ENCODE assay signal across 9 cellular contexts in the genomic region with DNA sequence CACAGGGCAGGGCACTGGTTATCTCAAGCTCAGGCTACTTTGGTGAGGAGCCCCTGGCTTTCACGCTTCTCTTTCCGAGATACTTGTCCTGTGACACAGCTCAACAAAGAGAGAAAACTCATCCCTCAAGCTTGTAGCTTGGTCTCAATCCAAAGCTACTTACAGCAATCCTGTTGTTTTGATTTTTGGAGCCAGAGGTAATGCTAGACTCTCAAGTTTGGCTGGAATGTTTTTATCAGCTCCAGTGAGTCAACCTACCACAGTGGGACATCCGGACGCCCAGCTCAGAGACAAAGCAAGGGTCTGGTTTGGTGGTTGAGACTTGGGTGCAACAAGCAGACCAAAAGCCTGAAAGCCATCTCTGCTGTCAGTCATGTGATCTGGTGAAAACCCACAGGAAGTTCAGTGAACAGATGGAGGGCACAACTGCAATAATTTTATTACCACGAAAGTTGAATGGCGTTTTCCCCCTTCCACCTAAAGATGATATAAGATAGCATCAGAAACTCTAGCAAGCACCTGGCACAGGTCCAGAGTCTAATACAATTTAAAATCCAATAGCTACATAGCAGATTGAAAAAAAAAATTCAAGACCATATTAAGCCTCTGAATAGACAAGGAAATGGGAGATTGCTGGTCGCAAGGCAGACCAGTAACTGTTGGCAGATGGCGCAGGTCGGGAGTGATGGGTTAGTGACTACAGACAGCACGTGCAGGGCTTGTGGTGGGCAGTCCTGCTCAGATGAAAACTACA.
A peak's percentile ranks its signal among the peaks of the same experiment; 100 is the strongest.
DNase-seq lines count a peak whose midpoint lies in the region; ATAC-seq and TF ChIP-seq lines count a peak whose summit lies in the region.
"Had no signal": no experiment of that assay in that cellular context is flagged by ENCODE, and none has a peak within 500 bp of the region (broad histone marks: within the 10 kb centered on the region; RNA-seq: fewer than 3 reads in every experiment).

No MANE protein-coding gene starts in this region.

- no peaks in the 10 kb centered on the region for H3K36me3 ChIP-seq in thoracic aorta

- no peak for TF ChIP-seq CTCF in thoracic aorta (IDR thresholded peaks at IDR 0.05)

- no peak overlapping the region for H3K4me3 ChIP-seq in thoracic aorta

- no peak for ATAC-seq in thoracic aorta (ENCODE audit: insufficient number of reproducible peaks, low FRiP score, low read depth)

- H3K27ac ChIP-seq in thoracic aorta: peak overlapping the region; percentile 46 to 57

- no peaks in the 10 kb centered on the region for H3K27me3 ChIP-seq in thoracic aorta (replicated peaks; ENCODE audit: insufficient read depth)

- DNase-seq in activated CD8-positive, alpha-beta memory T cell treated with anti-CD3 and anti-CD28 coated beads for 24 hours: peak; percentile 67
- no peak for DNase-seq in activated CD8-positive, alpha-beta memory T cell treated with anti-CD3 and anti-CD28 coated beads, Interleukin-2, amount 50 U/mL, for 48 hours
- DNase-seq in RPMI7951 (ENCODE audit: low read depth): peak; percentile 96
- peak; percentile 73 for DNase-seq in fibroblast of the conjunctiva (ENCODE audit: low read depth)
- no peak for DNase-seq in thoracic aorta (ENCODE audit: low spot score)
- no peak for DNase-seq in C1 segment of cervical spinal cord (lab: John Stamatoyannopoulos, UW)
- DNase-seq in NCI-H187 (lab: John Stamatoyannopoulos, UW): no peak
- no peak for DNase-seq in activated CD4-positive, alpha-beta T cell treated with anti-CD3 and anti-CD28 coated beads, Interleukin-2, amount 50 U/mL, for 1 hour
- DNase-seq: stimulated activated naive CD4-positive, alpha-beta T cell had no signal

- no peaks in the 10 kb centered on the region for H3K9me3 ChIP-seq in thoracic aorta

- peaks cover 14 to 20% of the 10 kb centered on the region in 2 donors for H3K4me1 ChIP-seq in thoracic aorta (ENCODE audit: control insufficient read depth in 1 of 2, low read depth in 2 of 2)

Comparison
In these comparisons a context has a peak if more than half of its experiments do, and no peak if none do; other contexts are left out.
1. DNase-seq: peak in activated CD8-positive, alpha-beta memory T cell treated with anti-CD3 and anti-CD28 coated beads for 24 hours (single experiment), RPMI7951 (single experiment) and fibroblast of the conjunctiva (single experiment); none in activated CD8-positive, alpha-beta memory T cell treated with anti-CD3 and anti-CD28 coated beads, Interleukin-2, amount 50 U/mL, for 48 hours (single experiment), thoracic aorta (single experiment), C1 segment of cervical spinal cord (0 of 14), NCI-H187 (0 of 2) and activated CD4-positive, alpha-beta T cell treated with anti-CD3 and anti-CD28 coated beads, Interleukin-2, amount 50 U/mL, for 1 hour (single experiment).